In genomic region chr9:22037954-22038690, GRCh38 we compare ENCODE assay signal across 8 cellular contexts. TPM values are rescaled to one million over a fixed set of nuclear protein-coding genes. Genes with fewer than 3 reads are reported as not detected.
DNase-seq lines count a peak whose midpoint lies in the region; ATAC-seq and TF ChIP-seq lines count a peak whose summit lies in the region.

No MANE protein-coding gene starts in this region.

- 22 to 28% methylated on average over 2 of the region's 2 CpGs for WGBS in thyroid gland, 2 donors

- no peak for TF ChIP-seq POLR2A in thyroid gland (IDR thresholded peaks at IDR 0.05)

- H3K27ac ChIP-seq in PC-3 (ENCODE audit: low read length) (no peak overlapping the region), thyroid gland (no peak overlapping the region)

- no peaks in the 10 kb centered on the region for H4K20me1 ChIP-seq in PC-3 (ENCODE audit: low read length)

- H3K27me3 ChIP-seq in BE2C (no peaks in the 10 kb centered on the region), PC-3 (ENCODE audit: low read length) (no peaks in the 10 kb centered on the region), thyroid gland (no peaks in the 10 kb centered on the region)

- no peak overlapping the region for H3K4me2 ChIP-seq in PC-3 (ENCODE audit: low read length)

- CTCF ChIA-PET in PC-3 (lab: Charles Lee) = interaction anchor here (0.5 kb wide), 1 partner anchor 201 kb away, joined by 3 read pairs; no protein-coding TSS in a partner anchor

- no peaks in the 10 kb centered on the region for H3K36me3 ChIP-seq in BE2C
- no peaks in the 10 kb centered on the region for H3K36me3 ChIP-seq in PC-3 (ENCODE audit: low read depth, low read length)
- no peaks in the 10 kb centered on the region for H3K36me3 ChIP-seq in thyroid gland

- no peaks in the 10 kb centered on the region for H3K4me1 ChIP-seq in BE2C
- peaks cover 62% of the 10 kb centered on the region for H3K4me1 ChIP-seq in PC-3 (ENCODE audit: insufficient read depth, low read length)
- H3K4me1 ChIP-seq in thyroid gland = no peaks in the 10 kb centered on the region

- H2AFZ ChIP-seq in PC-3 (ENCODE audit: low read length) = no peak overlapping the region

- TF ChIP-seq CTCF in BE2C (IDR thresholded peaks at IDR 0.05; ENCODE audit: low read depth, low read length) (peak; percentile 56), PC-3 (conservative IDR thresholded peaks at IDR 0.05; ENCODE audit: low read depth, low read length) (peak; percentile 44), fibroblast of villous mesenchyme (IDR thresholded peaks at IDR 0.05; ENCODE audit: insufficient read depth, low read depth, low read length) (peak; percentile 48), thyroid gland (IDR thresholded peaks at IDR 0.05) (peak in 5 of 6 experiments; percentile 9 to 48 (median 30))

- H3K9me3 ChIP-seq in BE2C (no peaks in the 10 kb centered on the region), PC-3 (ENCODE audit: low read length) (no peaks in the 10 kb centered on the region), thyroid gland (no peaks in the 10 kb centered on the region)

- H3K4me3 ChIP-seq in BE2C (ENCODE audit: low read depth, low read length) (no peak overlapping the region), PC-3 (ENCODE audit: low read length) (no peak overlapping the region), fibroblast of villous mesenchyme (ENCODE audit: low read depth, low read length) (no peak overlapping the region), thyroid gland (replicated peaks in 1 of 3) (no peak overlapping the region)

- no peak for DNase-seq in BE2C
- DNase-seq in PC-3 = peak; percentile 48
- peak; percentile 86 for DNase-seq in fibroblast of villous mesenchyme (ENCODE audit: low read depth)
- DNase-seq in thyroid gland = no peak
- DNase-seq in NCI-H1092 treated with DMSO at 0.1 percent for 48 hours (lab: John Stamatoyannopoulos, UW) = no peak

- intact Hi-C loops in PC-3 (cut with micrococcal nuclease) = loop anchor here (2.0 kb wide), 1 partner anchor 225 kb away; no protein-coding TSS in a partner anchor
- intact Hi-C loops in thyroid gland (cut with DNase I) = no loop called here

- no peaks in the 10 kb centered on the region for H3K9me2 ChIP-seq in PC-3 (replicated peaks; ENCODE audit: low read length)

- H3K9ac ChIP-seq in PC-3 (ENCODE audit: low read length) = 0 out of 2 replicates have a peak overlapping the region, but pooled peaks have one; percentile 11

- BruUV-seq in PC-3 (replicated peaks; lab: Mats Ljungman, UMichigan) = no TSS peak

- peak; percentile 36 for ATAC-seq in GM19468 (IDR thresholded peaks at IDR 0.05; ENCODE audit: extremely low read depth, unreplicated experiment)
- ATAC-seq in PC-3 = no peak; the same call in 1 of the 2 replicates
- no peak for ATAC-seq in HG03442 (IDR thresholded peaks at IDR 0.05; ENCODE audit: unreplicated experiment)
- ATAC-seq in GM21825 (IDR thresholded peaks at IDR 0.05; ENCODE audit: unreplicated experiment) = no peak

- H3F3A ChIP-seq in PC-3 (ENCODE audit: low read length, unreplicated experiment) = peaks cover 7% of the 10 kb centered on the region

- POLR2A ChIA-PET in PC-3 (lab: Charles Lee; ENCODE audit: unreplicated experiment) = no interaction called here

- H3K79me2 ChIP-seq in PC-3 (ENCODE audit: low read length) = no peaks in the 10 kb centered on the region

RNA-seq across cellular contexts. Expression of gene CDKN2B, which starts 29.0 kb away (rescaled TPM):
- 3.7 TPM for polyA plus RNA-seq in BE2C (2012; ENCODE audit: insufficient read depth, insufficient read length, low read depth)
- total RNA-seq in PC-3 (2014; rRNA removed) (32.2 and 32.7 TPM in 2 replicates), fibroblast of villous mesenchyme (43.2 and 58.3 TPM in 2 replicates), thyroid gland (1 to 10 TPM in 2 of 4 donors, under 1 TPM in 2; 0.44 to 2.0 (median 1.2) TPM)

RNA-seq across cellular contexts. Expression of gene CDKN2B-AS1, which starts 43.5 kb away (rescaled TPM):
- not detected for polyA plus RNA-seq in BE2C (2012; ENCODE audit: insufficient read depth, insufficient read length, low read depth)
- total RNA-seq in PC-3 (2014; rRNA removed) = 0.40 and 2.0 TPM in 2 replicates
- total RNA-seq in fibroblast of villous mesenchyme = 5.2 and 9.5 TPM in 2 replicates
- total RNA-seq in thyroid gland = under 1 TPM in 2 of 4 donors, not detected in 2; 0.38 to 0.56 TPM

RNA-seq across cellular contexts. Expression of gene CDKN2A, which starts 43.9 kb away (rescaled TPM):
- 128 TPM for polyA plus RNA-seq in BE2C (2012; ENCODE audit: insufficient read depth, insufficient read length, low read depth)
- total RNA-seq in PC-3 (2014; rRNA removed) = 273 and 293 TPM in 2 replicates
- 20.7 and 32.5 TPM in 2 replicates for total RNA-seq in fibroblast of villous mesenchyme
- 1 to 10 TPM in 3 of 4 donors, not detected in 1; 1.9 to 2.3 (median 2.1) TPM for total RNA-seq in thyroid gland

Comparison
In these comparisons a context has a peak if more than half of its experiments do, and no peak if none do; other contexts are left out.
1. DNase-seq: peak in PC-3 (single experiment) and fibroblast of villous mesenchyme (single experiment); none in BE2C (single experiment), thyroid gland (0 of 2) and NCI-H1092 treated with DMSO at 0.1 percent for 48 hours (single experiment).
2. RNA of gene CDKN2B, which starts 29.0 kb away (total RNA-seq): 43.2 to 58.3 TPM in fibroblast of villous mesenchyme and 32.2 to 32.7 TPM in PC-3; 0.44 to 2.0 TPM in thyroid gland; every median in the first group is over 10 times any median in the second.
3. Peak in every context shown above with its lines, with median percentiles within 50 percentile points of each other: CTCF ChIP-seq.